ENCODE assay signal across 8 cellular contexts in the genomic region with DNA sequence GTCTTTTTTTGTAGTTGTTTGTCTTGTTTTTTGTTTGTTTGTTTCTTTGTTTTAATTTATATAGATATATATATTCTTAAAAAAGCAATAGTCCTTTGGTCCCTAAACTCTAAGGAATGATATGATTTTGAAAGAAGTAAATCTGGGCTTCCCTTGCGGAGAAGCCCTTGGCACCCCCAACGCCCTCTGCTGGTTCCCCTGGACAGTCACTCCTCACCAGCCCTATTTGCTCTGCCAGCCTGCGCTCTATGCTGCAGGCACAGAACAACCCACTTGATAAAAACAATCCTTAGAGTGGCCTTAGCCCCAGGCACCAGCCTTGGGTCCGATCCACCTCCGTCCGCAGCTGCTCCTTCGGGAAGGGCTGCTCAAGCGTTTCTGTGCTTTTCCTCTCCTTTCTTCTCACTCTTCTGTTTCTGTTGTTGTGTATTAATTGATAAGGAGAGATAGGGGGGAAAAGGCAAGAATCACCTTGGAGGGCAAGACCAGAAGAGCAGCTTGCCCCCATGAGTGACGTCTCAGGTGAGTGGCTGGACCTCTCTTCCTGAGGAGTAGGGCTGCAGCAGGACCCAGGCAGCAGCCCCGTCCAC. TPM values are rescaled to one million over a fixed set of nuclear protein-coding genes. Genes with fewer than 3 reads are reported as not detected.
DNase-seq lines count a peak whose midpoint lies in the region; ATAC-seq and TF ChIP-seq lines count a peak whose summit lies in the region.

No MANE protein-coding gene starts in this region.

- H3K9me3 Mint-ChIP-seq in nephron progenitor cell = no peaks in the 10 kb centered on the region

- peaks cover 19% of the 10 kb centered on the region for H3K4me1 Mint-ChIP-seq in nephron progenitor cell

- no peaks in the 10 kb centered on the region for H3K36me3 Mint-ChIP-seq in nephron progenitor cell (ENCODE audit: low read depth)

- ATAC-seq in HG02884 (IDR thresholded peaks at IDR 0.05; ENCODE audit: unreplicated experiment) = no peak

- DNase-seq in DMS114 treated with DMSO at 0.1 percent for 48 hours (lab: John Stamatoyannopoulos, UW; ENCODE audit: unreplicated experiment) (peak; percentile 18), Kasumi-1 (lab: John Stamatoyannopoulos, UW) (peak; percentile 66 to 76), nephron progenitor cell (peak; percentile 28), mesenteric fat pad (ENCODE audit: low spot score) (no peak), foreskin melanocyte (no peak)
- peak; percentile 34 for DNase-seq in activated CD4-positive, alpha-beta T cell treated with anti-CD3 and anti-CD28 coated beads for 1 hour
- DNase-seq in effector CD4-positive, alpha-beta T cell = peak; percentile 35

- H3K27me3 Mint-ChIP-seq in nephron progenitor cell (ENCODE audit: low read depth, poor library complexity) = peaks cover 25% of the 10 kb centered on the region

- H3K27ac Mint-ChIP-seq in nephron progenitor cell = no peak overlapping the region

- TF ChIP-seq CTCF in nephron progenitor cell (IDR thresholded peaks at IDR 0.05) = peak; percentile 44

- H3K4me3 Mint-ChIP-seq in nephron progenitor cell = no peak overlapping the region

RNA-seq across cellular contexts. Expression of gene PARP6, which starts 13.7 kb away (rescaled TPM):
- total RNA-seq in mesenteric fat pad = 61.3 TPM

RNA-seq across cellular contexts. Expression of gene CELF6, which starts 33.9 kb away (rescaled TPM):
- total RNA-seq in mesenteric fat pad = 1.6 TPM

RNA-seq across cellular contexts. Expression of gene PKM, which starts 55.0 kb away (rescaled TPM):
- 414 TPM for total RNA-seq in mesenteric fat pad

Comparison
In these comparisons a context has a peak if more than half of its experiments do, and no peak if none do; other contexts are left out.
1. DNase-seq: peak in DMS114 treated with DMSO at 0.1 percent for 48 hours (single experiment), Kasumi-1 (2 of 2), activated CD4-positive, alpha-beta T cell treated with anti-CD3 and anti-CD28 coated beads for 1 hour (single experiment), effector CD4-positive, alpha-beta T cell (single experiment) and nephron progenitor cell (single experiment); none in mesenteric fat pad (single experiment) and foreskin melanocyte (single experiment).